Comparison of ENCODE assay signal across 13 cellular contexts in the genomic region with DNA sequence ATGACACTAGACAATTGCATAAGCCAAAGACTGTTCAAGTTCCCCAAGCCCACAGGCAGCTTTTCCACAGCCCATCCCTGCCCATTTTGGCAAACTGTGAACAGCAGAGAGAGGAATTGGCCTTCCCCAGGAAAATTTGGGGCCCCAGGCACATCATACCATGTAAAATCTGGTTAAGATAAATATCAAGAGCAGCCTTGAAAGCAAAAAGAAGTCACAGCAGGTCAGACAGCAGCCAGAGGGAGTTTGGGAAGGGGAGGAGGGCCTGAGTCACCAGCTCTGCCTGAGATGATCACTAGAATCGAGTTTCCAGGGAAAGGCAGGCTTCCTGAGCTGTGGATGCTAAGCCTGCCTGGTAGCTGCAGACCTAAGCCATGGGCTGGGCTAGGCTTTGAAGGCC.
DNase-seq lines count a peak whose midpoint lies in the region; ATAC-seq and TF ChIP-seq lines count a peak whose summit lies in the region.
"Had no signal": no experiment of that assay in that cellular context is flagged by ENCODE, and none has a peak within 500 bp of the region (broad histone marks: within the 10 kb centered on the region; RNA-seq: fewer than 3 reads in every experiment).

No MANE protein-coding gene starts in this region.

- ATAC-seq in stimulated activated memory B cell treated with anti-CD40 and anti-IgM and Interleukin-4, amounts not matched to agents 10 μg/mL and 1 μg/mL and 100 μg/mL, for 72 hours: no peak

- WGBS in endodermal cell (ENCODE audit: insufficient coverage in 1 of 2, insufficient read length in 1 of 2), 2 experiments: 60 to 62% methylated on average over 1 of the region's 1 CpG
- 30 to 56% (median 46%) methylated on average over 1 of the region's 1 CpG for WGBS in ovary, 3 donors

- H3K9me3 Mint-ChIP-seq in endodermal cell: no peaks in the 10 kb centered on the region
- H3K9me3 Mint-ChIP-seq in stimulated activated memory B cell treated with anti-CD40 and anti-IgM and Interleukin-4, amounts not matched to agents 10 μg/mL and 1 μg/mL and 100 μg/mL, for 72 hours: peaks cover 3% of the 10 kb centered on the region
- no peaks in the 10 kb centered on the region for H3K9me3 Mint-ChIP-seq in activated CD4-positive, alpha-beta memory T cell treated with anti-CD3 and anti-CD28 coated beads, Interleukin-2, amount 10 ng/mL, durations not matched to agents 7 days and 5 days
- H3K9me3 Mint-ChIP-seq: activated CD4-positive, alpha-beta T cell treated with anti-CD3 and anti-CD28 coated beads, Interleukin-2, amount 10 ng/mL, durations not matched to agents 7 days and 5 days; neural crest cell had no signal

- TF ChIP-seq CTCF in AG09319 (IDR thresholded peaks at IDR 0.05; ENCODE audit: low read depth, low read length) (peak; percentile 8; the same call in 1 of the 2 replicates), PC-9 (conservative IDR thresholded peaks at IDR 0.05) (no peak), endodermal cell (conservative IDR thresholded peaks at IDR 0.05) (no peak), ovary (IDR thresholded peaks at IDR 0.05) (no peak)

- H3K4me3 ChIP-seq in PC-9 (no peak overlapping the region), endodermal cell (ENCODE audit: low read length) (no peak overlapping the region), mucosa of rectum (ENCODE audit: low read length in 2 of 2) (no peak overlapping the region), ovary (no peak overlapping the region)
- no peak overlapping the region for H3K4me3 ChIP-seq in effector memory CD4-positive, alpha-beta T cell (ENCODE audit: insufficient read depth, low read depth, low read length, poor library complexity, severe bottlenecking)

- H3K4me2 ChIP-seq in PC-9: peak overlapping the region; percentile 50

- H3K9ac ChIP-seq in endodermal cell (ENCODE audit: extremely low read depth, low read length, poor library complexity, severe bottlenecking): no peak overlapping the region
- no peak overlapping the region for H3K9ac ChIP-seq in mucosa of rectum (ENCODE audit: low read depth in 1 of 2, low read length in 2 of 2)

- no peaks in the 10 kb centered on the region for H3K79me2 ChIP-seq in PC-9 (ENCODE audit: low read depth)

- H3K27me3 ChIP-seq in PC-9 (ENCODE audit: insufficient read depth, low read depth): no peaks in the 10 kb centered on the region
- H3K27me3 ChIP-seq in endodermal cell (ENCODE audit: control insufficient read depth, insufficient read depth, low read length, poor library complexity, severe bottlenecking): peaks cover 78% of the 10 kb centered on the region
- H3K27me3 ChIP-seq in mucosa of rectum (ENCODE audit: control insufficient read depth in 2 of 2, insufficient read depth in 2 of 2, low read length in 2 of 2): peaks cover 0 to 3% of the 10 kb centered on the region in 2 donors
- no peaks in the 10 kb centered on the region for H3K27me3 ChIP-seq in ovary
- H3K27me3 ChIP-seq in effector memory CD4-positive, alpha-beta T cell (replicated peaks; ENCODE audit: control insufficient read depth, insufficient read depth, low read length, poor library complexity, severe bottlenecking): no peaks in the 10 kb centered on the region

- CTCF ChIA-PET in PC-9 (lab: Charles Lee): interaction anchor here (0.6 kb wide), 1 partner anchor 117 kb away, joined by 3 read pairs; no protein-coding TSS in a partner anchor
- CTCF ChIA-PET in activated CD4-positive, alpha-beta memory T cell treated with anti-CD3 and anti-CD28 coated beads, Interleukin-2, amount 10 ng/mL, durations not matched to agents 7 days and 5 days (lab: Charles Lee): no interaction called here

- DNase-seq in AG09319 (ENCODE audit: extremely low read depth, low read depth): peak; percentile 70
- peak; percentile 61 to 80 for DNase-seq in PC-9
- peak; percentile 66 for DNase-seq in endodermal cell
- DNase-seq in ovary: no peak
- DNase-seq in effector memory CD4-positive, alpha-beta T cell: no peak
- DNase-seq in activated CD4-positive, alpha-beta memory T cell treated with anti-CD3 and anti-CD28 coated beads, Interleukin-2, amount 10 ng/mL, durations not matched to agents 7 days and 5 days: no peak
- DNase-seq: activated CD4-positive, alpha-beta T cell treated with anti-CD3 and anti-CD28 coated beads, Interleukin-2, amount 10 ng/mL, durations not matched to agents 7 days and 5 days; activated naive CD4-positive, alpha-beta T cell; C1 segment of cervical spinal cord; SIG-M5 had no signal

- POLR2A ChIA-PET in PC-9 (lab: Charles Lee; ENCODE audit: unreplicated experiment): interaction anchor here (0.6 kb wide), 2 partner anchors 35 to 50 kb away, joined by 3 to 4 read pairs; no protein-coding TSS in a partner anchor
- POLR2A ChIA-PET in activated CD4-positive, alpha-beta memory T cell treated with anti-CD3 and anti-CD28 coated beads, Interleukin-2, amount 10 ng/mL, durations not matched to agents 7 days and 5 days (lab: Charles Lee): no interaction called here

- peak overlapping the region; percentile 63 for H2AFZ ChIP-seq in PC-9

- H3F3A ChIP-seq in PC-9 (ENCODE audit: insufficient read depth, low read depth): peaks cover 37% of the 10 kb centered on the region

- peak overlapping the region; percentile 86 for H3K27ac ChIP-seq in PC-9
- H3K27ac ChIP-seq in endodermal cell (ENCODE audit: low read depth, low read length): no peak overlapping the region
- H3K27ac ChIP-seq in mucosa of rectum (ENCODE audit: low read depth in 2 of 2, low read length in 2 of 2): peak overlapping the region; percentile 12 to 18
- H3K27ac ChIP-seq in ovary: no peak overlapping the region
- no peak overlapping the region for H3K27ac ChIP-seq in effector memory CD4-positive, alpha-beta T cell (ENCODE audit: insufficient read depth, low read length, poor library complexity, severe bottlenecking)

- H3K4me1 ChIP-seq in PC-9 (replicated peaks; ENCODE audit: insufficient read depth) (peaks cover 42% of the 10 kb centered on the region), endodermal cell (ENCODE audit: control insufficient read depth, insufficient read depth, low read length) (peaks cover 5% of the 10 kb centered on the region), mucosa of rectum (ENCODE audit: control insufficient read depth in 2 of 2, insufficient read depth in 2 of 2, low read length in 2 of 2) (peaks cover 0 to 2% of the 10 kb centered on the region in 2 donors), ovary (ENCODE audit: insufficient read depth) (no peaks in the 10 kb centered on the region)
- no peaks in the 10 kb centered on the region for H3K4me1 ChIP-seq in effector memory CD4-positive, alpha-beta T cell (ENCODE audit: control insufficient read depth, insufficient read depth, low read length, poor library complexity, severe bottlenecking)

- peaks cover 8% of the 10 kb centered on the region for H3K4me1 Mint-ChIP-seq in endodermal cell
- no peaks in the 10 kb centered on the region for H3K4me1 Mint-ChIP-seq in stimulated activated memory B cell treated with anti-CD40 and anti-IgM and Interleukin-4, amounts not matched to agents 10 μg/mL and 1 μg/mL and 100 μg/mL, for 72 hours
- H3K4me1 Mint-ChIP-seq in activated CD4-positive, alpha-beta memory T cell treated with anti-CD3 and anti-CD28 coated beads, Interleukin-2, amount 10 ng/mL, durations not matched to agents 7 days and 5 days: no peaks in the 10 kb centered on the region
- H3K4me1 Mint-ChIP-seq: activated CD4-positive, alpha-beta T cell treated with anti-CD3 and anti-CD28 coated beads, Interleukin-2, amount 10 ng/mL, durations not matched to agents 7 days and 5 days had no signal

- H3K27me3 Mint-ChIP-seq in endodermal cell (ENCODE audit: insufficient read depth): peaks cover 69% of the 10 kb centered on the region
- peaks cover 13% of the 10 kb centered on the region for H3K27me3 Mint-ChIP-seq in stimulated activated memory B cell treated with anti-CD40 and anti-IgM and Interleukin-4, amounts not matched to agents 10 μg/mL and 1 μg/mL and 100 μg/mL, for 72 hours
- no peaks in the 10 kb centered on the region for H3K27me3 Mint-ChIP-seq in activated CD4-positive, alpha-beta memory T cell treated with anti-CD3 and anti-CD28 coated beads, Interleukin-2, amount 10 ng/mL, durations not matched to agents 7 days and 5 days
- H3K27me3 Mint-ChIP-seq: activated CD4-positive, alpha-beta T cell treated with anti-CD3 and anti-CD28 coated beads, Interleukin-2, amount 10 ng/mL, durations not matched to agents 7 days and 5 days had no signal

- intact Hi-C loops in PC-9 (cut with micrococcal nuclease; ENCODE audit: unreplicated experiment): loop anchor here (5.0 to 10.0 kb wide), 3 partner anchors 82 to 253 kb away; no protein-coding TSS in a partner anchor
- intact Hi-C loops in ovary (cut with DNase I): no loop called here

- TF ChIP-seq EP300 in ovary (IDR thresholded peaks at IDR 0.05): no peak

- H3K27ac Mint-ChIP-seq in endodermal cell: no peak overlapping the region
- no peak overlapping the region for H3K27ac Mint-ChIP-seq in stimulated activated memory B cell treated with anti-CD40 and anti-IgM and Interleukin-4, amounts not matched to agents 10 μg/mL and 1 μg/mL and 100 μg/mL, for 72 hours
- H3K27ac Mint-ChIP-seq in activated CD4-positive, alpha-beta memory T cell treated with anti-CD3 and anti-CD28 coated beads, Interleukin-2, amount 10 ng/mL, durations not matched to agents 7 days and 5 days: no peak overlapping the region
- H3K27ac Mint-ChIP-seq: activated CD4-positive, alpha-beta T cell treated with anti-CD3 and anti-CD28 coated beads, Interleukin-2, amount 10 ng/mL, durations not matched to agents 7 days and 5 days had no signal

- no peak for TF ChIP-seq POLR2A in ovary (IDR thresholded peaks at IDR 0.05)

- no peaks in the 10 kb centered on the region for H3K36me3 Mint-ChIP-seq in endodermal cell (ENCODE audit: low read depth)
- no peaks in the 10 kb centered on the region for H3K36me3 Mint-ChIP-seq in stimulated activated memory B cell treated with anti-CD40 and anti-IgM and Interleukin-4, amounts not matched to agents 10 μg/mL and 1 μg/mL and 100 μg/mL, for 72 hours
- H3K36me3 Mint-ChIP-seq in activated CD4-positive, alpha-beta memory T cell treated with anti-CD3 and anti-CD28 coated beads, Interleukin-2, amount 10 ng/mL, durations not matched to agents 7 days and 5 days (ENCODE audit: low read depth): no peaks in the 10 kb centered on the region

- H3K36me3 ChIP-seq in PC-9 (ENCODE audit: low read depth): no peaks in the 10 kb centered on the region
- no peaks in the 10 kb centered on the region for H3K36me3 ChIP-seq in endodermal cell (ENCODE audit: control insufficient read depth, insufficient read depth, low read length)
- no peaks in the 10 kb centered on the region for H3K36me3 ChIP-seq in mucosa of rectum (ENCODE audit: control insufficient read depth in 2 of 2, insufficient read depth in 2 of 2, low read length in 2 of 2)
- no peaks in the 10 kb centered on the region for H3K36me3 ChIP-seq in ovary
- no peaks in the 10 kb centered on the region for H3K36me3 ChIP-seq in effector memory CD4-positive, alpha-beta T cell (ENCODE audit: control insufficient read depth, insufficient read depth, low read length)

- H3K9me3 ChIP-seq in PC-9 (ENCODE audit: insufficient read depth, low read depth): no peaks in the 10 kb centered on the region
- no peaks in the 10 kb centered on the region for H3K9me3 ChIP-seq in endodermal cell (ENCODE audit: control insufficient read depth, low read length)
- H3K9me3 ChIP-seq in mucosa of rectum (ENCODE audit: control insufficient read depth in 2 of 2, low read length in 2 of 2): no peaks in the 10 kb centered on the region
- H3K9me3 ChIP-seq in ovary: no peaks in the 10 kb centered on the region
- no peaks in the 10 kb centered on the region for H3K9me3 ChIP-seq in effector memory CD4-positive, alpha-beta T cell (ENCODE audit: control insufficient read depth, low read length)

- no peaks in the 10 kb centered on the region for H4K20me1 ChIP-seq in PC-9 (ENCODE audit: insufficient read depth)

- H3K9me2 ChIP-seq in PC-9 (ENCODE audit: insufficient read depth): no peaks in the 10 kb centered on the region

- BruUV-seq in PC-9 (replicated peaks; lab: Mats Ljungman, UMichigan): no TSS peak

- no peak overlapping the region for H3K4me3 Mint-ChIP-seq in endodermal cell
- no peak overlapping the region for H3K4me3 Mint-ChIP-seq in stimulated activated memory B cell treated with anti-CD40 and anti-IgM and Interleukin-4, amounts not matched to agents 10 μg/mL and 1 μg/mL and 100 μg/mL, for 72 hours
- no peak overlapping the region for H3K4me3 Mint-ChIP-seq in activated CD4-positive, alpha-beta memory T cell treated with anti-CD3 and anti-CD28 coated beads, Interleukin-2, amount 10 ng/mL, durations not matched to agents 7 days and 5 days
- H3K4me3 Mint-ChIP-seq: activated CD4-positive, alpha-beta T cell treated with anti-CD3 and anti-CD28 coated beads, Interleukin-2, amount 10 ng/mL, durations not matched to agents 7 days and 5 days; neural crest cell had no signal

Comparison
In these comparisons a context has a peak if more than half of its experiments do, and no peak if none do; other contexts are left out.
1. DNase-seq: peak in AG09319 (single experiment), PC-9 (2 of 2) and endodermal cell (single experiment); none in ovary (0 of 5), effector memory CD4-positive, alpha-beta T cell (0 of 3) and activated CD4-positive, alpha-beta memory T cell treated with anti-CD3 and anti-CD28 coated beads, Interleukin-2, amount 10 ng/mL, durations not matched to agents 7 days and 5 days (single experiment).
2. H3K27ac ChIP-seq: peak in PC-9 (single experiment) and mucosa of rectum (2 of 2); none in endodermal cell (single experiment), ovary (0 of 2) and effector memory CD4-positive, alpha-beta T cell (single experiment).